In the genomic region with DNA sequence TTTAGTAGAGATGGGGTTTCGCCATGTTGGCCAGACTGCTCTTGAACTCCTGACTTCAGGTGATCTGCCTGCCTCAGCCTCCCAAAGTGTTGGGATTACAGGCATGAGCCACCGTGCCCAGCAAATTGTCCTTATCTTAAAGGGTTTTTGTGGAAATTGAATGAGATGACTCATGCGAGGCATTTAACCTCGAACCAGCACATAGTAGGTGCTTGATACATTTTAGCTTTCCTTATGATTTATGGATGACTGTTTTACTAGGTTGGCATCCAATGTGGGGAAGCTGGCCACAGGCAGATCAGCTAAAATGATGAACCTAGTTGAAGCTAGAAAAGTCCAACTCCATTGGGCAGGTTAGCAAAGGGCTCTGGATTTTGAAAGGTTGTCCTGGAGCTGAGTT, we compare ENCODE assay signal across 17 cellular contexts. TPM values are rescaled to one million over a fixed set of nuclear protein-coding genes. Genes with fewer than 3 reads are reported as not detected.
DNase-seq lines count a peak whose midpoint lies in the region; ATAC-seq, FAIRE-seq and TF ChIP-seq lines count a peak whose summit lies in the region.
"Had no signal": no experiment of that assay in that cellular context is flagged by ENCODE, and none has a peak within 500 bp of the region (broad histone marks: within the 10 kb centered on the region; RNA-seq: fewer than 3 reads in every experiment).

No MANE protein-coding gene starts in this region.

- intact Hi-C loops in activated naive CD4-positive, alpha-beta T cell treated with anti-CD3 and anti-CD28 coated beads for 36 hours (cut with micrococcal nuclease), result loop anchor here (5.0 kb wide), 1 partner anchor 221 kb away; a partner anchor contains a TSS
- intact Hi-C loops in K562 (cut with micrococcal nuclease), result loop anchor here (5.0 kb wide), 1 partner anchor 84 kb away; no protein-coding TSS in a partner anchor

- ATAC-seq in K562 (no peak), HG03571 (IDR thresholded peaks at IDR 0.05; ENCODE audit: unreplicated experiment) (no peak), HG02970 (IDR thresholded peaks at IDR 0.05; ENCODE audit: low FRiP score, unreplicated experiment) (no peak)
- ATAC-seq: GM23338 had no signal

- H3K27me3 ChIP-seq in K562 (ENCODE audit: control insufficient read depth in 2 of 2, insufficient read depth in 2 of 2, low read length in 2 of 2), result no peaks in the 10 kb centered on the region

- H3K9me3 ChIP-seq in K562 (replicated peaks; ENCODE audit: control insufficient read depth, insufficient read depth, low read depth, low read length), result no peaks in the 10 kb centered on the region
- H3K9me3 ChIP-seq: BE2C, Caco-2 had no signal

- H3K27ac ChIP-seq in K562 (ENCODE audit: extremely low read depth, low read depth, low read length), result no peak overlapping the region

- no peak for TF ChIP-seq CTCF in K562 (IDR thresholded peaks at IDR 0.05 in 2 of 3, conservative IDR thresholded peaks at IDR 0.05 in 1 of 3; ENCODE audit: insufficient read depth in 2 of 3, low read depth in 1 of 3, low read length in 3 of 3)

- TF ChIP-seq EP300 in K562 (IDR thresholded peaks at IDR 0.05; ENCODE audit: low read length), result no peak

- no peak for TF ChIP-seq POLR2A in K562 (conservative IDR thresholded peaks at IDR 0.05)

- CTCF ChIA-PET in activated naive CD4-positive, alpha-beta T cell treated with anti-CD3 and anti-CD28 coated beads for 36 hours (lab: Charles Lee), result interaction anchor here (2.3 to 9.1 kb wide), 3 partner anchors 19 to 175 kb away, joined by 10 to 134 read pairs (median 58); no protein-coding TSS in a partner anchor
- CTCF ChIA-PET in K562 (lab: Yijun Ruan, JAX; ENCODE audit: low intra/inter-chr PET ratio), result no interaction called here

- no peak for TF ChIP-seq RAD21 in K562 (CRISPR knock-in tag; conservative IDR thresholded peaks at IDR 0.05 in 1 of 2, IDR thresholded peaks at IDR 0.05 in 1 of 2)

- H3K9me3 Mint-ChIP-seq in activated naive CD4-positive, alpha-beta T cell treated with anti-CD3 and anti-CD28 coated beads, Interleukin-2, amount 50 U/mL, for 24 hours, result no peaks in the 10 kb centered on the region
- no peaks in the 10 kb centered on the region for H3K9me3 Mint-ChIP-seq in activated naive CD4-positive, alpha-beta T cell treated with anti-CD3 and anti-CD28 coated beads for 36 hours
- H3K9me3 Mint-ChIP-seq: CD4-positive, alpha-beta T cell; GM23338 had no signal

- H3K4me3 ChIP-seq in K562, result no peak overlapping the region

- no peak overlapping the region for H3K4me3 Mint-ChIP-seq in activated naive CD4-positive, alpha-beta T cell treated with anti-CD3 and anti-CD28 coated beads, Interleukin-2, amount 50 U/mL, for 24 hours
- no peak overlapping the region for H3K4me3 Mint-ChIP-seq in activated naive CD4-positive, alpha-beta T cell treated with anti-CD3 and anti-CD28 coated beads for 36 hours

- whole genome bisulfite sequencing in K562 (ENCODE audit: insufficient coverage, low coverage, missing lambda C conversion rate), result 25% methylated on average over 4 of the region's 4 CpGs

- in situ Hi-C loops in K562 (cut with MboI), result no loop called here

- H3K4me1 ChIP-seq in K562 (replicated peaks in 1 of 2; ENCODE audit: control insufficient read depth in 2 of 2, insufficient read depth in 2 of 2, low read length in 2 of 2), result peaks cover 19 to 46% of the 10 kb centered on the region in 2 experiments
- H3K4me1 ChIP-seq: BE2C, Caco-2 had no signal

- H3K27ac Mint-ChIP-seq in activated naive CD4-positive, alpha-beta T cell treated with anti-CD3 and anti-CD28 coated beads, Interleukin-2, amount 50 U/mL, for 24 hours, result peak overlapping the region; percentile 25
- H3K27ac Mint-ChIP-seq in activated naive CD4-positive, alpha-beta T cell treated with anti-CD3 and anti-CD28 coated beads for 36 hours, result no peak overlapping the region
- H3K27ac Mint-ChIP-seq: GM23338 had no signal

- no peak overlapping the region for H3K4me2 ChIP-seq in K562 (ENCODE audit: insufficient read depth, low read length)

- H3K4me1 Mint-ChIP-seq in activated naive CD4-positive, alpha-beta T cell treated with anti-CD3 and anti-CD28 coated beads, Interleukin-2, amount 50 U/mL, for 24 hours, result peaks cover 33% of the 10 kb centered on the region
- H3K4me1 Mint-ChIP-seq in activated naive CD4-positive, alpha-beta T cell treated with anti-CD3 and anti-CD28 coated beads for 36 hours (ENCODE audit: low read depth), result peaks cover 20% of the 10 kb centered on the region

- no peak overlapping the region for H2AFZ ChIP-seq in K562 (ENCODE audit: low read depth, low read length)

- BruUV-seq in K562 (replicated peaks; lab: Mats Ljungman, UMichigan), result no TSS peak

- no peaks in the 10 kb centered on the region for H4K20me1 ChIP-seq in K562 (replicated peaks; ENCODE audit: control insufficient read depth, insufficient read depth, low read length)

- POLR2A ChIA-PET in K562 (lab: Yijun Ruan, JAX), result interaction anchor here (1.2 kb wide), 2 partner anchors 82 to 157 kb away, joined by 3 to 5 read pairs; a partner anchor contains a TSS

- FAIRE-seq in K562 (lab: Jason Lieb, UNC), result no peak
- FAIRE-seq: D721Med, G401.6, GM12891, GM18507, H54 had no signal

- no peaks in the 10 kb centered on the region for H3K36me3 ChIP-seq in K562 (ENCODE audit: control insufficient read depth, insufficient read depth, low read length)
- H3K36me3 ChIP-seq: BE2C had no signal

- H3K36me3 Mint-ChIP-seq in activated naive CD4-positive, alpha-beta T cell treated with anti-CD3 and anti-CD28 coated beads, Interleukin-2, amount 50 U/mL, for 24 hours, result no peaks in the 10 kb centered on the region
- H3K36me3 Mint-ChIP-seq in activated naive CD4-positive, alpha-beta T cell treated with anti-CD3 and anti-CD28 coated beads for 36 hours (ENCODE audit: low read depth), result no peaks in the 10 kb centered on the region

- no peaks in the 10 kb centered on the region for H3K9me1 ChIP-seq in K562 (ENCODE audit: control insufficient read depth, insufficient read depth, low read length)

- H3K79me2 ChIP-seq in K562 (ENCODE audit: control insufficient read depth, insufficient read depth, low read length), result no peaks in the 10 kb centered on the region

- no peak overlapping the region for H3K9ac ChIP-seq in K562 (ENCODE audit: insufficient read depth in 1 of 2, low read depth in 2 of 2, low read length in 2 of 2)

- DNase-seq in activated naive CD4-positive, alpha-beta T cell treated with anti-CD3 and anti-CD28 coated beads for 36 hours, result no peak
- peak; percentile 36 for DNase-seq in M059J (ENCODE audit: low read depth)
- no peak for DNase-seq in K562 (ENCODE audit: extremely low read depth in 1 of 4, low spot score in 3 of 4)
- DNase-seq in CD1c-positive myeloid dendritic cell (ENCODE audit: extremely low spot score), result no peak
- DNase-seq: BE2C; Caco-2; CD4-positive, alpha-beta T cell; HCEC 1CT had no signal

- peaks cover 10% of the 10 kb centered on the region for H3K27me3 Mint-ChIP-seq in activated naive CD4-positive, alpha-beta T cell treated with anti-CD3 and anti-CD28 coated beads, Interleukin-2, amount 50 U/mL, for 24 hours
- peaks cover 7% of the 10 kb centered on the region for H3K27me3 Mint-ChIP-seq in activated naive CD4-positive, alpha-beta T cell treated with anti-CD3 and anti-CD28 coated beads for 36 hours (ENCODE audit: low read depth)

TF ChIP-seq in K562, 482 proteins besides CTCF, POLR2A, EP300 and RAD21 (continues in another document):
- TF ChIP-seq ZKSCAN1 (IDR thresholded peaks at IDR 0.05; ENCODE audit: low read depth, low read length) (peak; percentile 95), ADNP (tag; IDR thresholded peaks at IDR 0.05) (peak; percentile 20; the same call in 1 of the 2 replicates)

RNA-seq across cellular contexts. Expression of a gene that starts 1.4 kb away (rescaled TPM):
- 1 to 10 TPM; 6.2 to 6.8 TPM for total RNA-seq in activated naive CD4-positive, alpha-beta T cell treated with anti-CD3 and anti-CD28 coated beads for 36 hours
- 2.8 and 11.1 TPM in 2 replicates for total RNA-seq in M059J (2014; rRNA removed; shearing (Covaris generic))
- 0.58 and 1.9 TPM in 2 replicates for total RNA-seq in K562 (2011; cell fraction: chromatin; rRNA removed; ENCODE audit: low replicate concordance)
- total RNA-seq in K562 (2011; cell fraction: nucleolus; rRNA removed), result 0.53 and 1.3 TPM in 2 replicates
- 0.73 and 1.1 TPM in 2 replicates for total RNA-seq in K562 (2011; cell fraction: nucleoplasm; rRNA removed)
- 0.90 and 0.95 TPM in 2 replicates for total RNA-seq in K562 (2014; rRNA removed)
- 0.06 and 0.15 TPM in 2 replicates for total RNA-seq in K562 (2014; rRNA removed; fragmentation: Illumina TruSeq; extraction: Trizol)
- 0.60 and 0.72 TPM in 2 replicates for total RNA-seq in K562 (2015; rRNA removed; fragmentation: Illumina TruSeq; extraction: Trizol)
- 0.47 and 0.72 TPM in 2 replicates for total RNA-seq in K562 (2021)
- 0.31 and 0.45 TPM in 2 replicates for polyA plus RNA-seq in K562 (2011; rRNA removed)
- polyA plus RNA-seq in K562 (2011; cell fraction: cytosol; rRNA removed), result 0.46 and 0.47 TPM in 2 replicates
- polyA plus RNA-seq in K562 (2011; cell fraction: nucleus; rRNA removed), result 3.7 and 4.4 TPM in 2 replicates
- 0.78 and 3.8 TPM in 2 replicates for polyA plus RNA-seq in K562 (2012)
- 0.24 and 0.54 TPM in 2 replicates for polyA plus RNA-seq in K562 (2014; fragmentation: Illumina TruSeq; extraction: Trizol)
- under 1 TPM; 0.03 TPM for polyA plus RNA-seq in K562 (2014; fragmentation: Nextera tagmentation; extraction: Ambion mirVana)
- polyA plus RNA-seq in K562 (2014; rRNA removed), result 1.5 and 2.2 TPM in 2 replicates
- polyA minus RNA-seq in K562 (2011; rRNA and poly(A)+ RNA removed), result 0.11 and 0.30 TPM in 2 replicates
- polyA minus RNA-seq in K562 (2011; cell fraction: cytosol; rRNA and poly(A)+ RNA removed), result 1.6 TPM in 1 of 2 replicates, not detected in the other
- 0.13 and 1.4 TPM in 2 replicates for polyA minus RNA-seq in K562 (2011; cell fraction: nucleus; rRNA and poly(A)+ RNA removed)

RNA-seq across cellular contexts. Expression of a gene that starts 55.1 kb away (rescaled TPM):
- 100 to 1,000 TPM; 390 to 391 TPM for total RNA-seq in activated naive CD4-positive, alpha-beta T cell treated with anti-CD3 and anti-CD28 coated beads for 36 hours
- total RNA-seq in M059J (2014; rRNA removed; shearing (Covaris generic)), result 33.1 and 35.4 TPM in 2 replicates
- 77.4 and 118 TPM in 2 replicates for total RNA-seq in K562 (2011; cell fraction: chromatin; rRNA removed; ENCODE audit: low replicate concordance)
- total RNA-seq in K562 (2011; cell fraction: nucleolus; rRNA removed), result 37.0 and 50.1 TPM in 2 replicates
- total RNA-seq in K562 (2011; cell fraction: nucleoplasm; rRNA removed), result 81.5 and 109 TPM in 2 replicates
- total RNA-seq in K562 (2014; rRNA removed) (80.1 and 98.2 TPM in 2 replicates), K562 (2014; rRNA removed; fragmentation: Illumina TruSeq; extraction: Trizol) (94.1 and 101 TPM in 2 replicates), K562 (2015; rRNA removed; fragmentation: Illumina TruSeq; extraction: Trizol) (89.1 and 92.4 TPM in 2 replicates), K562 (2021) (109 and 117 TPM in 2 replicates)
- polyA plus RNA-seq in K562 (2011; rRNA removed) (114 and 124 TPM in 2 replicates), K562 (2014; fragmentation: Illumina TruSeq; extraction: Trizol) (173 and 212 TPM in 2 replicates), K562 (2014; fragmentation: Nextera tagmentation; extraction: Ambion mirVana) (10 to 100 TPM; 38.7 to 47.3 TPM), K562 (2014; rRNA removed) (89.4 and 94.7 TPM in 2 replicates)
- polyA plus RNA-seq in K562 (2011; cell fraction: cytosol; rRNA removed), result 98.8 and 132 TPM in 2 replicates
- 81.2 and 89.1 TPM in 2 replicates for polyA plus RNA-seq in K562 (2011; cell fraction: nucleus; rRNA removed)
- 100 and 128 TPM in 2 replicates for polyA plus RNA-seq in K562 (2012)
- polyA minus RNA-seq in K562 (2011; rRNA and poly(A)+ RNA removed), result 129 and 160 TPM in 2 replicates
- 71.4 and 74.3 TPM in 2 replicates for polyA minus RNA-seq in K562 (2011; cell fraction: cytosol; rRNA and poly(A)+ RNA removed)
- 28.4 and 48.0 TPM in 2 replicates for polyA minus RNA-seq in K562 (2011; cell fraction: nucleus; rRNA and poly(A)+ RNA removed)
